ENCODE assay signal across 2 cellular contexts in the genomic region with DNA sequence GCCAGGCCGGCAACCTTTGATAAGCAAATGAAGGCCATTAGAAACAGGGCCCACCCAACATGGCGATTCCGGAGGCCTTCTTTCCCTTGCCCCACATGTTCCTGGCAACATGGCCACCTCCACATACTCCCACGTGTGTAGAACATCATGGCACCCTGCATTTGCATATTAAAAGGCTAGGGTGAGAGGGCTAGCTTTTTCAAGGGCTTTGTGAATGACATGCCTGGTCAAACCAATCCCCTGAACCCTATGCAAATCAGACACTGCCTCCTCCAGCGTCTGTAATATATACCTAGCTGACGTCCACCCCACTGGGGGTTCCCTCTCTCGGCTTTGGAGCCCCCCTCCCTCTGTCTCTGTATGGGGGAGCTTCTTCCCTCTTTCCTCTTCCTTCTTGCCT.
TF ChIP-seq lines count a peak whose summit lies in the region.

No MANE protein-coding gene starts in this region.

TF ChIP-seq in GM23338, 12 proteins besides CTCF, POLR2A, EP300 and RAD21:
- no peak for TF ChIP-seq NANOG (IDR thresholded peaks at IDR 0.05; ENCODE audit: borderline replicate concordance)
- TF ChIP-seq CREB1 (CRISPR knock-in tag; IDR thresholded peaks at IDR 0.05; ENCODE audit: low read depth), result peak; percentile 36; the same call in 1 of the 2 replicates
- TF ChIP-seq, protein P1, sequence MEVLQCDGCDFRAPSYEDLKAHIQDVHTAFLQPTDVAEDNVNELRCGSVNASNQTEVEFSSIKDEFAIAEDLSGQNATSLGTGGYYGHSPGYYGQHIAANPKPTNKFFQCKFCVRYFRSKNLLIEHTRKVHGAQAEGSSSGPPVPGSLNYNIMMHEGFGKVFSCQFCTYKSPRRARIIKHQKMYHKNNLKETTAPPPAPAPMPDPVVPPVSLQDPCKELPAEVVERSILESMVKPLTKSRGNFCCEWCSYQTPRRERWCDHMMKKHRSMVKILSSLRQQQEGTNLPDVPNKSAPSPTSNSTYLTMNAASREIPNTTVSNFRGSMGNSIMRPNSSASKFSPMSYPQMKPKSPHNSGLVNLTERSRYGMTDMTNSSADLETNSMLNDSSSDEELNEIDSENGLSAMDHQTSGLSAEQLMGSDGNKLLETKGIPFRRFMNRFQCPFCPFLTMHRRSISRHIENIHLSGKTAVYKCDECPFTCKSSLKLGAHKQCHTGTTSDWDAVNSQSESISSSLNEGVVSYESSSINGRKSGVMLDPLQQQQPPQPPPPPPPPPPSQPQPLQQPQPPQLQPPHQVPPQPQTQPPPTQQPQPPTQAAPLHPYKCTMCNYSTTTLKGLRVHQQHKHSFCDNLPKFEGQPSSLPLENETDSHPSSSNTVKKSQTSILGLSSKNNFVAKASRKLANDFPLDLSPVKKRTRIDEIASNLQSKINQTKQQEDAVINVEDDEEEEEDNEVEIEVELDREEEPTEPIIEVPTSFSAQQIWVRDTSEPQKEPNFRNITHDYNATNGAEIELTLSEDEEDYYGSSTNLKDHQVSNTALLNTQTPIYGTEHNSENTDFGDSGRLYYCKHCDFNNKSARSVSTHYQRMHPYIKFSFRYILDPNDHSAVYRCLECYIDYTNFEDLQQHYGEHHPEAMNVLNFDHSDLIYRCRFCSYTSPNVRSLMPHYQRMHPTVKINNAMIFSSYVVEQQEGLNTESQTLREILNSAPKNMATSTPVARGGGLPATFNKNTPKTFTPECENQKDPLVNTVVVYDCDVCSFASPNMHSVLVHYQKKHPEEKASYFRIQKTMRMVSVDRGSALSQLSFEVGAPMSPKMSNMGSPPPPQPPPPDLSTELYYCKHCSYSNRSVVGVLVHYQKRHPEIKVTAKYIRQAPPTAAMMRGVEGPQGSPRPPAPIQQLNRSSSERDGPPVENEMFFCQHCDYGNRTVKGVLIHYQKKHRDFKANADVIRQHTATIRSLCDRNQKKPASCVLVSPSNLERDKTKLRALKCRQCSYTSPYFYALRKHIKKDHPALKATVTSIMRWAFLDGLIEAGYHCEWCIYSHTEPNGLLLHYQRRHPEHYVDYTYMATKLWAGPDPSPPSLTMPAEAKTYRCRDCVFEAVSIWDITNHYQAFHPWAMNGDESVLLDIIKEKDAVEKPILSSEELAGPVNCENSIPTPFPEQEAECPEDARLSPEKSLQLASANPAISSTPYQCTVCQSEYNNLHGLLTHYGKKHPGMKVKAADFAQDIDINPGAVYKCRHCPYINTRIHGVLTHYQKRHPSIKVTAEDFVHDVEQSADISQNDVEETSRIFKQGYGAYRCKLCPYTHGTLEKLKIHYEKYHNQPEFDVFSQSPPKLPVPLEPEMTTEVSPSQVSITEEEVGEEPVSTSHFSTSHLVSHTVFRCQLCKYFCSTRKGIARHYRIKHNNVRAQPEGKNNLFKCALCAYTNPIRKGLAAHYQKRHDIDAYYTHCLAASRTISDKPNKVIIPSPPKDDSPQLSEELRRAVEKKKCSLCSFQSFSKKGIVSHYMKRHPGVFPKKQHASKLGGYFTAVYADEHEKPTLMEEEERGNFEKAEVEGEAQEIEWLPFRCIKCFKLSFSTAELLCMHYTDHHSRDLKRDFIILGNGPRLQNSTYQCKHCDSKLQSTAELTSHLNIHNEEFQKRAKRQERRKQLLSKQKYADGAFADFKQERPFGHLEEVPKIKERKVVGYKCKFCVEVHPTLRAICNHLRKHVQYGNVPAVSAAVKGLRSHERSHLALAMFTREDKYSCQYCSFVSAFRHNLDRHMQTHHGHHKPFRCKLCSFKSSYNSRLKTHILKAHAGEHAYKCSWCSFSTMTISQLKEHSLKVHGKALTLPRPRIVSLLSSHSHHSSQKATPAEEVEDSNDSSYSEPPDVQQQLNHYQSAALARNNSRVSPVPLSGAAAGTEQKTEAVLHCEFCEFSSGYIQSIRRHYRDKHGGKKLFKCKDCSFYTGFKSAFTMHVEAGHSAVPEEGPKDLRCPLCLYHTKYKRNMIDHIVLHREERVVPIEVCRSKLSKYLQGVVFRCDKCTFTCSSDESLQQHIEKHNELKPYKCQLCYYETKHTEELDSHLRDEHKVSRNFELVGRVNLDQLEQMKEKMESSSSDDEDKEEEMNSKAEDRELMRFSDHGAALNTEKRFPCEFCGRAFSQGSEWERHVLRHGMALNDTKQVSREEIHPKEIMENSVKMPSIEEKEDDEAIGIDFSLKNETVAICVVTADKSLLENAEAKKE (CRISPR knock-in tag; IDR thresholded peaks at IDR 0.05), result no peak
- TF ChIP-seq POLR2AphosphoS5 (IDR thresholded peaks at IDR 0.05; ENCODE audit: low read depth), result 0 out of 2 replicates have a peak, but pooled peaks have one; percentile 29
- no peak for TF ChIP-seq EZH2 (IDR thresholded peaks at IDR 0.05; ENCODE audit: low read depth, unreplicated experiment)
- TF ChIP-seq, protein P2, sequence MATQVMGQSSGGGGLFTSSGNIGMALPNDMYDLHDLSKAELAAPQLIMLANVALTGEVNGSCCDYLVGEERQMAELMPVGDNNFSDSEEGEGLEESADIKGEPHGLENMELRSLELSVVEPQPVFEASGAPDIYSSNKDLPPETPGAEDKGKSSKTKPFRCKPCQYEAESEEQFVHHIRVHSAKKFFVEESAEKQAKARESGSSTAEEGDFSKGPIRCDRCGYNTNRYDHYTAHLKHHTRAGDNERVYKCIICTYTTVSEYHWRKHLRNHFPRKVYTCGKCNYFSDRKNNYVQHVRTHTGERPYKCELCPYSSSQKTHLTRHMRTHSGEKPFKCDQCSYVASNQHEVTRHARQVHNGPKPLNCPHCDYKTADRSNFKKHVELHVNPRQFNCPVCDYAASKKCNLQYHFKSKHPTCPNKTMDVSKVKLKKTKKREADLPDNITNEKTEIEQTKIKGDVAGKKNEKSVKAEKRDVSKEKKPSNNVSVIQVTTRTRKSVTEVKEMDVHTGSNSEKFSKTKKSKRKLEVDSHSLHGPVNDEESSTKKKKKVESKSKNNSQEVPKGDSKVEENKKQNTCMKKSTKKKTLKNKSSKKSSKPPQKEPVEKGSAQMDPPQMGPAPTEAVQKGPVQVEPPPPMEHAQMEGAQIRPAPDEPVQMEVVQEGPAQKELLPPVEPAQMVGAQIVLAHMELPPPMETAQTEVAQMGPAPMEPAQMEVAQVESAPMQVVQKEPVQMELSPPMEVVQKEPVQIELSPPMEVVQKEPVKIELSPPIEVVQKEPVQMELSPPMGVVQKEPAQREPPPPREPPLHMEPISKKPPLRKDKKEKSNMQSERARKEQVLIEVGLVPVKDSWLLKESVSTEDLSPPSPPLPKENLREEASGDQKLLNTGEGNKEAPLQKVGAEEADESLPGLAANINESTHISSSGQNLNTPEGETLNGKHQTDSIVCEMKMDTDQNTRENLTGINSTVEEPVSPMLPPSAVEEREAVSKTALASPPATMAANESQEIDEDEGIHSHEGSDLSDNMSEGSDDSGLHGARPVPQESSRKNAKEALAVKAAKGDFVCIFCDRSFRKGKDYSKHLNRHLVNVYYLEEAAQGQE (IDR thresholded peaks at IDR 0.05; ENCODE audit: unreplicated experiment), result no peak
- TF ChIP-seq JUNB (IDR thresholded peaks at IDR 0.05; ENCODE audit: unreplicated experiment), result no peak

TF ChIP-seq in K562, 482 proteins besides CTCF, POLR2A, EP300 and RAD21:
- TF ChIP-seq YY1 (IDR thresholded peaks at IDR 0.05; ENCODE audit: borderline replicate concordance in 1 of 3, control insufficient read depth in 1 of 3, extremely low read depth in 1 of 3, insufficient read depth in 3 of 3, insufficient read length in 1 of 3, insufficient replicate concordance in 2 of 3, low read depth in 1 of 3, low read length in 2 of 3) (peak in 2 of 3 experiments; percentile 21 to 79), ESRRB (CRISPR knock-in tag; IDR thresholded peaks at IDR 0.05; ENCODE audit: borderline replicate concordance) (no peak)
- TF ChIP-seq, protein P3, sequence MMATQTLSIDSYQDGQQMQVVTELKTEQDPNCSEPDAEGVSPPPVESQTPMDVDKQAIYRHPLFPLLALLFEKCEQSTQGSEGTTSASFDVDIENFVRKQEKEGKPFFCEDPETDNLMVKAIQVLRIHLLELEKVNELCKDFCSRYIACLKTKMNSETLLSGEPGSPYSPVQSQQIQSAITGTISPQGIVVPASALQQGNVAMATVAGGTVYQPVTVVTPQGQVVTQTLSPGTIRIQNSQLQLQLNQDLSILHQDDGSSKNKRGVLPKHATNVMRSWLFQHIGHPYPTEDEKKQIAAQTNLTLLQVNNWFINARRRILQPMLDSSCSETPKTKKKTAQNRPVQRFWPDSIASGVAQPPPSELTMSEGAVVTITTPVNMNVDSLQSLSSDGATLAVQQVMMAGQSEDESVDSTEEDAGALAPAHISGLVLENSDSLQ (IDR thresholded peaks at IDR 0.05), result peak; percentile 13; the same call in 1 of the 2 replicates
TF ChIP-seq in K562: peak in this region for 2.
